1 cellular context compared by ENCODE assay signal in the genomic region with DNA sequence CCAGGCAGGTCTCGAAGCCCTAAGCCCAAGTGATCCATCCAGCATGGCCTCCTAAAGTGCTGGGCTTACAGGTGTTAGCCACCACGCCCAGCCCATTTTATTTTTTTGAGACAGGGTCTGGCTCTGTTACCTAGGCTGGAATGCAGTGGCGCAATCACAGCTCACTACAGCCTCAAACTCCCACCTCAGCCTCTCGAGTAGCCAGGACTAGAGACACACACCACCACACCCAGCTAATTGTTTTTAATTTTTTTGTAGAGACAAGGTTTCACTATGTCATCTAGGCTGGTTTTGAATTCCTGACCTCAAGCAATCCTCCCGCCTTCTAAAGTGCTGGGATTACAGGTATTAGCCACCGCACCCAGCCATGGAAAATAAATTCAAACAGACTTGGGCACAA.
TF ChIP-seq lines count a peak whose summit lies in the region.

No MANE protein-coding gene starts in this region.

TF ChIP-seq in WTC11, 78 proteins besides CTCF, POLR2A, EP300 and RAD21 (continued from another document):
- TF ChIP-seq USF1 (CRISPR knock-in tag; IDR thresholded peaks at IDR 0.05): no peak
